In genomic region chr5:177086918-177087706, GRCh38 we compare ENCODE assay signal across 8 cellular contexts. TPM values are rescaled to one million over a fixed set of nuclear protein-coding genes. Genes with fewer than 3 reads are reported as not detected.
A peak's percentile ranks its signal among the peaks of the same experiment; 100 is the strongest.
DNase-seq lines count a peak whose midpoint lies in the region; ATAC-seq, FAIRE-seq and TF ChIP-seq lines count a peak whose summit lies in the region.

No MANE protein-coding gene starts in this region.

- H3K4me3 ChIP-seq in adrenal gland (peak overlapping the region in 2 of 4 donors; percentile 26 to 63), keratinocyte (ENCODE audit: control insufficient read depth in 2 of 3, extremely low read depth in 1 of 3, insufficient read depth in 2 of 3, low read depth in 1 of 3, low read length in 3 of 3) (peak overlapping the region; percentile 42 to 52 (median 52))

- no peak for FAIRE-seq in keratinocyte (lab: Jason Lieb, UNC)

- H3K36me3 ChIP-seq in adrenal gland (replicated peaks in 1 of 2) (no peaks in the 10 kb centered on the region), keratinocyte (ENCODE audit: control insufficient read depth in 2 of 2, extremely low read depth in 1 of 2, insufficient read depth in 2 of 2, low read length in 2 of 2) (no peaks in the 10 kb centered on the region)

- H2AFZ ChIP-seq in keratinocyte (ENCODE audit: control insufficient read depth, low read length): peak overlapping the region; percentile 81

- H3K27ac ChIP-seq in adrenal gland (peak overlapping the region in 1 of 5 donors; percentile 10), keratinocyte (ENCODE audit: control insufficient read depth, insufficient read depth, low read length) (no peak overlapping the region)

- dilution Hi-C loops in keratinocyte (cut with MboI; ENCODE audit: extremely low pct_ligation_motif_present, low sequenced_read_pairs): no loop called here

- H3K27me3 ChIP-seq in adrenal gland: no peaks in the 10 kb centered on the region
- H3K27me3 ChIP-seq in keratinocyte (ENCODE audit: control insufficient read depth, extremely low read depth, insufficient read depth, low read length): peaks cover 10% of the 10 kb centered on the region

- no peaks in the 10 kb centered on the region for H3K9me1 ChIP-seq in keratinocyte (ENCODE audit: control insufficient read depth, extremely low read depth, insufficient read depth, low read length)

- peak; percentile 42 for ATAC-seq in GM19035 (IDR thresholded peaks at IDR 0.05; ENCODE audit: unreplicated experiment)
- peak; percentile 48 for ATAC-seq in HG03439 (IDR thresholded peaks at IDR 0.05; ENCODE audit: unreplicated experiment)
- peak; percentile 69 for ATAC-seq in SK-N-SH treated with all-trans-retinoic acid at 6 μM for 48 hours

- 0 to 25% (median 4%) methylated on average over 3 to 60 of the region's 60 CpGs for WGBS in adrenal gland, 4 donors

- intact Hi-C loops in adrenal gland (cut with DNase I): no loop called here

- H3K9ac ChIP-seq in keratinocyte (ENCODE audit: control insufficient read depth, extremely low read depth, insufficient read depth, low read length): peak overlapping the region; percentile 41

- no peaks in the 10 kb centered on the region for H4K20me1 ChIP-seq in keratinocyte (ENCODE audit: control insufficient read depth, extremely low read depth, insufficient read depth, low read length)

- H3K4me1 ChIP-seq in adrenal gland (replicated peaks in 1 of 2) (peaks cover 19 to 26% of the 10 kb centered on the region in 2 donors), keratinocyte (ENCODE audit: control insufficient read depth, extremely low read depth, insufficient read depth, low read length) (peaks cover 2% of the 10 kb centered on the region)

- TF ChIP-seq POLR2A in adrenal gland (IDR thresholded peaks at IDR 0.05): no peak

- no peaks in the 10 kb centered on the region for H3K9me3 ChIP-seq in adrenal gland (replicated peaks in 1 of 3)
- H3K9me3 ChIP-seq in keratinocyte (ENCODE audit: control insufficient read depth, low read depth, low read length): no peaks in the 10 kb centered on the region

- peak; percentile 21 to 67 (median 50) for TF ChIP-seq CTCF in adrenal gland (IDR thresholded peaks at IDR 0.05)
- TF ChIP-seq CTCF in keratinocyte (optimal IDR thresholded peaks at IDR 0.05 in 1 of 3, IDR thresholded peaks at IDR 0.05 in 1 of 3, conservative IDR thresholded peaks at IDR 0.05 in 1 of 3; ENCODE audit: extremely low read depth in 1 of 3, insufficient read depth in 2 of 3, low read length in 3 of 3): peak; percentile 35 to 61 (median 60)

- peak overlapping the region; percentile 60 for H3K4me2 ChIP-seq in keratinocyte (ENCODE audit: control insufficient read depth, extremely low read depth, insufficient read depth, low read depth, low read length)

- peak; percentile 56 for DNase-seq in AG20443 (ENCODE audit: low spot score)
- DNase-seq in adrenal gland: peak in 6 of 7 donors; percentile 36 to 62 (median 48)
- DNase-seq in keratinocyte (ENCODE audit: low read depth, low spot score): peak; percentile 9
- DNase-seq in stimulated activated CD4-positive, alpha-beta T cell treated with anti-CD3 and anti-CD28 coated beads, Interleukin-2, amount 100 ng/mL, for 4 hours (ENCODE audit: low read depth): peak; percentile 45
- DNase-seq in cortex of kidney (lab: John Stamatoyannopoulos, UW): no peak

- no peaks in the 10 kb centered on the region for H3K79me2 ChIP-seq in keratinocyte (ENCODE audit: control insufficient read depth, insufficient read depth, low read length)

TF ChIP-seq in SK-N-SH treated with all-trans-retinoic acid at 6 μM for 48 hours, 23 proteins besides CTCF, POLR2A, EP300 and RAD21 (continues in another document):
- TF ChIP-seq ZNF70 (CRISPR knock-in tag; IDR thresholded peaks at IDR 0.05) (no peak), ISL1 (CRISPR knock-in tag; IDR thresholded peaks at IDR 0.05) (no peak), ZC3H10 (CRISPR knock-in tag; IDR thresholded peaks at IDR 0.05) (no peak), CSDC2 (CRISPR knock-in tag; IDR thresholded peaks at IDR 0.05) (no peak), TCF4 (CRISPR knock-in tag; IDR thresholded peaks at IDR 0.05; ENCODE audit: borderline replicate concordance) (no peak), GLIS3 (CRISPR knock-in tag; IDR thresholded peaks at IDR 0.05) (no peak), ZNF8 (CRISPR knock-in tag; IDR thresholded peaks at IDR 0.05) (no peak), PATZ1 (CRISPR knock-in tag; IDR thresholded peaks at IDR 0.05; ENCODE audit: borderline replicate concordance) (no peak), SNAI2 (CRISPR knock-in tag; IDR thresholded peaks at IDR 0.05) (no peak), POU6F1 (CRISPR knock-in tag; IDR thresholded peaks at IDR 0.05; ENCODE audit: borderline replicate concordance, low read depth) (no peak), PPARA (CRISPR knock-in tag; IDR thresholded peaks at IDR 0.05; ENCODE audit: borderline replicate concordance) (no peak), ZFP3 (CRISPR knock-in tag; IDR thresholded peaks at IDR 0.05) (no peak), CSRNP3 (CRISPR knock-in tag; IDR thresholded peaks at IDR 0.05) (no peak), RARB (CRISPR knock-in tag; IDR thresholded peaks at IDR 0.05) (no peak), BACH2 (CRISPR knock-in tag; IDR thresholded peaks at IDR 0.05; ENCODE audit: borderline replicate concordance) (no peak)

RNA-seq across cellular contexts. Expression of gene FGFR4, which starts 0.4 kb away (rescaled TPM):
- 10 to 100 TPM; 16.3 to 89.5 (median 29.9) TPM for total RNA-seq in adrenal gland
- 10 to 100 TPM; 12.3 to 14.6 (median 12.5) TPM for polyA plus RNA-seq in adrenal gland
- polyA plus RNA-seq in keratinocyte: 0.62 to 2.2 TPM (median 0.79 TPM) in 3 replicates
- not detected for polyA plus RNA-seq in keratinocyte (2011; ENCODE audit: low read depth)
- polyA plus RNA-seq in keratinocyte (2011; cell fraction: cytosol; rRNA removed): 0.36 and 1.0 TPM in 2 replicates
- 3.0 and 3.1 TPM in 2 replicates for polyA plus RNA-seq in keratinocyte (2011; cell fraction: nucleus; rRNA removed)
- 0.51 and 2.8 TPM in 2 replicates for polyA plus RNA-seq in keratinocyte (2012; ENCODE audit: low replicate concordance)
- 0.70 to 4.9 TPM (median 1.4 TPM) in 3 replicates for polyA minus RNA-seq in keratinocyte
- 4.8 TPM for polyA minus RNA-seq in keratinocyte (2011; cell fraction: cytosol; rRNA and poly(A)+ RNA removed)
- polyA minus RNA-seq in keratinocyte (2011; cell fraction: nucleus; rRNA and poly(A)+ RNA removed): 1.2 and 1.8 TPM in 2 replicates

RNA-seq across cellular contexts. Expression of gene NSD1, which starts 46.5 kb away (rescaled TPM):
- 10 to 100 TPM; 21.3 to 64.8 (median 48.8) TPM for total RNA-seq in adrenal gland
- 10 to 100 TPM in 2 of 3 donors, 1 to 10 TPM in 1; 6.4 to 22.9 (median 10.2) TPM for polyA plus RNA-seq in adrenal gland
- polyA plus RNA-seq in keratinocyte: 8.6 to 14.0 TPM (median 13.6 TPM) in 3 replicates
- 13.1 TPM for polyA plus RNA-seq in keratinocyte (2011; ENCODE audit: low read depth)
- polyA plus RNA-seq in keratinocyte (2011; cell fraction: cytosol; rRNA removed): 7.4 and 11.0 TPM in 2 replicates
- polyA plus RNA-seq in keratinocyte (2011; cell fraction: nucleus; rRNA removed): 23.9 and 25.9 TPM in 2 replicates
- polyA plus RNA-seq in keratinocyte (2012; ENCODE audit: low replicate concordance): 7.3 and 14.7 TPM in 2 replicates
- 30.1 to 48.0 TPM (median 33.7 TPM) in 3 replicates for polyA minus RNA-seq in keratinocyte
- polyA minus RNA-seq in keratinocyte (2011; cell fraction: cytosol; rRNA and poly(A)+ RNA removed): 26.1 TPM
- 45.4 and 80.7 TPM in 2 replicates for polyA minus RNA-seq in keratinocyte (2011; cell fraction: nucleus; rRNA and poly(A)+ RNA removed)
